ENCODE assay signal across 9 cellular contexts in the genomic region with DNA sequence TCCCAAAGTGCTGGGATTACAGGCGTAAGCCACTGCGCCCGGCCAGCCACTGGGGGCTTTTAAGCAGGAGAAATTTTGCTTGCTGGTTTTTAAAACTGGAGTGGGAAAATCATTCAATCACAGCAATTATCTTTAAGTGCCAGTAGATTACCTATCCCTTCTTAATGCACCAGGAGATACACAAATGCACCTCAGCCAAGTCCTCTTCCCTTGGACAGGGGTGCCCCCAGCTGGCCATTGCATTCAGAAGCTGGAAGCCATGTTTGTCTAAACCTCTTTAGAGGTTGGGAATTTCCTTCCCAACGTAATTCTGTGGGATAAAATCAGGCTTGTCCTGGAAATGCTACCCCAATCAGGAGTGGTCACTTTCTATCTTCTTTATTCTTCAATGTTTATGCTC. TPM values are rescaled to one million over a fixed set of nuclear protein-coding genes. Genes with fewer than 3 reads are reported as not detected.
A peak's percentile ranks its signal among the peaks of the same experiment; 100 is the strongest.
DNase-seq lines count a peak whose midpoint lies in the region; ATAC-seq and TF ChIP-seq lines count a peak whose summit lies in the region.
"Had no signal": no experiment of that assay in that cellular context is flagged by ENCODE, and none has a peak within 500 bp of the region (broad histone marks: within the 10 kb centered on the region; RNA-seq: fewer than 3 reads in every experiment).

No MANE protein-coding gene starts in this region.

- H3K4me1 ChIP-seq in hepatocyte (ENCODE audit: insufficient read depth) (peaks cover 3% of the 10 kb centered on the region), upper lobe of left lung (no peaks in the 10 kb centered on the region)

- in situ Hi-C loops in KBM-7 (cut with MboI; ENCODE audit: low pct_unique_long_range_greater_than_20kb, low sequenced_read_pairs), result no loop called here

- H3K36me3 ChIP-seq in hepatocyte (replicated peaks; ENCODE audit: insufficient read depth, low read depth), result no peaks in the 10 kb centered on the region
- H3K36me3 ChIP-seq in upper lobe of left lung, result peaks cover 0 to 18% (median 5%) of the 10 kb centered on the region in 4 donors

- no peak overlapping the region for H2AFZ ChIP-seq in hepatocyte

- TF ChIP-seq CTCF in hepatocyte (IDR thresholded peaks at IDR 0.05; ENCODE audit: poor library complexity), result peak; percentile 47
- TF ChIP-seq CTCF in upper lobe of left lung (IDR thresholded peaks at IDR 0.05), result peak in 3 of 6 experiments; percentile 13 to 28 (median 21)

- H4K20me1 ChIP-seq in hepatocyte (ENCODE audit: insufficient read depth, poor library complexity, severe bottlenecking), result no peaks in the 10 kb centered on the region

- no peak for TF ChIP-seq POLR2A in upper lobe of left lung (IDR thresholded peaks at IDR 0.05)

- peak; percentile 19 for DNase-seq in activated T-cell treated with anti-CD3 and anti-CD28 coated beads, Interleukin-2, amount 50 U/mL, for 1 hour
- DNase-seq in activated T-cell treated with anti-CD3 and anti-CD28 coated beads, Interleukin-2, amount 50 U/mL, for 24 hours, result no peak
- DNase-seq in KBM-7 (peak; percentile 24), UCSD-AML1 (lab: John Stamatoyannopoulos, UW; ENCODE audit: unreplicated experiment) (peak; percentile 25), hepatocyte (ENCODE audit: low spot score) (peak; percentile 41), upper lobe of left lung (peak; percentile 22 to 26)

- TF ChIP-seq EP300 in upper lobe of left lung (IDR thresholded peaks at IDR 0.05), result no peak

- H3K27ac Mint-ChIP-seq in activated T-cell treated with anti-CD3 and anti-CD28 coated beads, Interleukin-2, amount 50 U/mL, for 24 hours, result no peak overlapping the region

- no peaks in the 10 kb centered on the region for H3K27me3 Mint-ChIP-seq in activated T-cell treated with anti-CD3 and anti-CD28 coated beads, Interleukin-2, amount 50 U/mL, for 24 hours

- no peak overlapping the region for H3K27ac ChIP-seq in hepatocyte
- H3K27ac ChIP-seq in upper lobe of left lung, result no peak overlapping the region

- no peak overlapping the region for H3K4me3 Mint-ChIP-seq in activated T-cell treated with anti-CD3 and anti-CD28 coated beads, Interleukin-2, amount 50 U/mL, for 24 hours

- ATAC-seq in upper lobe of left lung (ENCODE audit: low FRiP score in 2 of 2), result no peak
- ATAC-seq in HG03280 (IDR thresholded peaks at IDR 0.05; ENCODE audit: unreplicated experiment), result no peak
- ATAC-seq in GM18498 (IDR thresholded peaks at IDR 0.05; ENCODE audit: unreplicated experiment), result no peak

- H3K9me2 ChIP-seq in hepatocyte (replicated peaks; ENCODE audit: insufficient read depth), result no peaks in the 10 kb centered on the region

- H3K4me1 Mint-ChIP-seq in activated T-cell treated with anti-CD3 and anti-CD28 coated beads, Interleukin-2, amount 50 U/mL, for 24 hours (ENCODE audit: low read depth), result no peaks in the 10 kb centered on the region

- H3K4me3 ChIP-seq in hepatocyte (no peak overlapping the region), upper lobe of left lung (no peak overlapping the region)
- H3K4me3 ChIP-seq: skin epidermis had no signal

- H3K79me2 ChIP-seq in hepatocyte, result no peaks in the 10 kb centered on the region

- WGBS in hepatocyte (ENCODE audit: low lambda C conversion rate, missing lambda C conversion rate), result 73% methylated on average over 4 of the region's 4 CpGs
- WGBS in upper lobe of left lung, 2 donors, result 62 to 68% methylated on average over 4 of the region's 4 CpGs

- H3K9me3 ChIP-seq in hepatocyte (ENCODE audit: low read depth) (no peaks in the 10 kb centered on the region), upper lobe of left lung (no peaks in the 10 kb centered on the region)

- H3K4me2 ChIP-seq in hepatocyte, result no peak overlapping the region

- peaks cover 37% of the 10 kb centered on the region for H3K36me3 Mint-ChIP-seq in activated T-cell treated with anti-CD3 and anti-CD28 coated beads, Interleukin-2, amount 50 U/mL, for 24 hours (ENCODE audit: low read depth)

- H3K27me3 ChIP-seq in hepatocyte (no peaks in the 10 kb centered on the region), upper lobe of left lung (no peaks in the 10 kb centered on the region)

- no peaks in the 10 kb centered on the region for H3K9me3 Mint-ChIP-seq in activated T-cell treated with anti-CD3 and anti-CD28 coated beads, Interleukin-2, amount 50 U/mL, for 24 hours

RNA-seq across cellular contexts. Expression of gene MIX23, which starts 26.6 kb away (rescaled TPM):
- total RNA-seq in hepatocyte (42.0 and 57.1 TPM in 2 replicates), upper lobe of left lung (10 to 100 TPM; 15.5 to 24.7 (median 18.2) TPM)
- polyA plus RNA-seq in hepatocyte, result 42.8 and 46.4 TPM in 2 replicates

RNA-seq across cellular contexts. Expression of gene FAM162A, which starts 27.6 kb away (rescaled TPM):
- total RNA-seq in hepatocyte, result 45.6 and 50.4 TPM in 2 replicates
- polyA plus RNA-seq in hepatocyte, result 102 and 107 TPM in 2 replicates
- 10 to 100 TPM in 5 of 6 donors, 1 to 10 TPM in 1; 4.2 to 29.0 (median 16.0) TPM for total RNA-seq in upper lobe of left lung

RNA-seq across cellular contexts. Expression of gene CSTA, which starts 31.4 kb away (rescaled TPM):
- total RNA-seq in hepatocyte (not detected in 2 replicates), upper lobe of left lung (10 to 100 TPM in 5 of 6 donors, 1 to 10 TPM in 1; 6.0 to 40.5 (median 16.4) TPM)
- polyA plus RNA-seq in hepatocyte, result 0.22 and 0.28 TPM in 2 replicates

RNA-seq across cellular contexts. Expression of gene WDR5B, which starts 59.5 kb away (rescaled TPM):
- total RNA-seq in hepatocyte (6.4 and 8.2 TPM in 2 replicates), upper lobe of left lung (1 to 10 TPM; 2.0 to 8.4 (median 5.4) TPM)
- 1.7 and 1.9 TPM in 2 replicates for polyA plus RNA-seq in hepatocyte
